ENCODE assay signal across 28 cellular contexts in the genomic region with DNA sequence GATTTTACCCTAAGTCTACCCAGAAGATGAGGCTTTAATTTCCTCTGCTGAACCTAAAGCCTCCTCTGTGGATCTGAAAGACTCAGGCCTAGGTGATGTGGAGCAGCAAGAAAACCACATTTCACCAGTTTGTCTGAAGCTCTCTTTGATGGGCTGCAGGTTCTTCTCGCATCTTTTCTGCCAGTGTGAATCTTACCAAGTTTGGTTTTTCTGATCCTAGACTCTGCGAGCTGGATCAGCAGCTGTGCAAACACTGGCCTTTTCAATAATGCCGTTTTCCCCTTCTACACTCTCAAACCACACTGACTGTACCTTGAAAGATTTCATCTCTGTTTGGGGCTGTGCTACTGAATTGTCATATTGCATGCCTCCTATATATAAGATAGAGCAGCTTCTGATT.
A peak's percentile ranks its signal among the peaks of the same experiment; 100 is the strongest.
DNase-seq lines count a peak whose midpoint lies in the region; ATAC-seq, FAIRE-seq and TF ChIP-seq lines count a peak whose summit lies in the region.
"Had no signal": no experiment of that assay in that cellular context is flagged by ENCODE, and none has a peak within 500 bp of the region (broad histone marks: within the 10 kb centered on the region; RNA-seq: fewer than 3 reads in every experiment).

No MANE protein-coding gene starts in this region.

- H3K4me1 Mint-ChIP-seq in naive thymus-derived CD4-positive, alpha-beta T cell: peaks cover 0 to 11% (median 10%) of the 10 kb centered on the region in 7 donors
- H3K4me1 Mint-ChIP-seq: endodermal cell, T-helper 17 cell had no signal

- H3K27me3 ChIP-seq in SK-N-SH (ENCODE audit: insufficient read depth): no peaks in the 10 kb centered on the region
- H3K27me3 ChIP-seq in naive thymus-derived CD4-positive, alpha-beta T cell (ENCODE audit: control insufficient read depth in 2 of 2, insufficient read depth in 2 of 2, low read length in 2 of 2): no peaks in the 10 kb centered on the region
- H3K27me3 ChIP-seq: esophagus squamous epithelium, gastroesophageal sphincter, right lobe of liver, SJSA1 had no signal

- no peak overlapping the region for H3K4me3 ChIP-seq in SK-N-SH (ENCODE audit: low read depth in 2 of 2, low read length in 1 of 2)
- H3K4me3 ChIP-seq in naive thymus-derived CD4-positive, alpha-beta T cell (ENCODE audit: low read length): no peak overlapping the region
- H3K4me3 ChIP-seq: BLaER1 treated with 17β-estradiol and CSF1 and Interleukin-3, amounts not matched to agents 10 nM and 100 nM; esophagus squamous epithelium; gastroesophageal sphincter; K562; right lobe of liver; SJSA1 had no signal

- H3K36me3 ChIP-seq in SK-N-SH (replicated peaks in 1 of 2; ENCODE audit: control insufficient read depth in 1 of 2, insufficient read depth in 2 of 2, low read length in 1 of 2): no peaks in the 10 kb centered on the region
- H3K36me3 ChIP-seq in naive thymus-derived CD4-positive, alpha-beta T cell (ENCODE audit: control insufficient read depth in 2 of 3, insufficient read depth in 3 of 3, low read length in 3 of 3): no peaks in the 10 kb centered on the region
- H3K36me3 ChIP-seq: BLaER1 treated with 17β-estradiol and CSF1 and Interleukin-3, amounts not matched to agents 10 nM and 100 nM; esophagus squamous epithelium; gastroesophageal sphincter; right lobe of liver; SJSA1 had no signal

- H3K9me3 ChIP-seq in SK-N-SH: no peaks in the 10 kb centered on the region
- H3K9me3 ChIP-seq in naive thymus-derived CD4-positive, alpha-beta T cell (ENCODE audit: control insufficient read depth in 2 of 3, low read length in 3 of 3): no peaks in the 10 kb centered on the region
- H3K9me3 ChIP-seq: esophagus squamous epithelium, gastroesophageal sphincter, right lobe of liver, SJSA1 had no signal

- H3K4me1 ChIP-seq in SK-N-SH (ENCODE audit: control insufficient read depth in 1 of 2, insufficient read depth in 2 of 2, low read depth in 1 of 2, low read length in 1 of 2): no peaks in the 10 kb centered on the region
- H3K4me1 ChIP-seq in naive thymus-derived CD4-positive, alpha-beta T cell (ENCODE audit: control insufficient read depth in 2 of 2, insufficient read depth in 2 of 2, low read length in 2 of 2): peaks cover 0 to 10% of the 10 kb centered on the region in 2 donors
- H3K4me1 ChIP-seq: esophagus squamous epithelium, gastroesophageal sphincter, right lobe of liver, SJSA1 had no signal

- H3K27me3 Mint-ChIP-seq in naive thymus-derived CD4-positive, alpha-beta T cell: no peaks in the 10 kb centered on the region
- H3K27me3 Mint-ChIP-seq: T-helper 17 cell had no signal

- intact Hi-C loops in naive thymus-derived CD4-positive, alpha-beta T cell (cut with micrococcal nuclease): no loop called here

- H3F3A ChIP-seq in SK-N-SH (replicated peaks; ENCODE audit: insufficient read depth): no peaks in the 10 kb centered on the region

- CTCF ChIA-PET in SK-N-SH (lab: Yijun Ruan, JAX): no interaction called here
- CTCF ChIA-PET in naive thymus-derived CD4-positive, alpha-beta T cell (lab: Charles Lee): interaction anchor here (0.6 kb wide), 1 partner anchor 125 kb away, joined by 3 read pairs; no protein-coding TSS in a partner anchor

- 81% methylated on average over 3 of the region's 3 CpGs for WGBS in SK-N-SH (ENCODE audit: low lambda C conversion rate)

- H3K27ac ChIP-seq in SK-N-SH (ENCODE audit: low read depth in 2 of 2, low read length in 1 of 2): no peak overlapping the region
- H3K27ac ChIP-seq in naive thymus-derived CD4-positive, alpha-beta T cell (ENCODE audit: low read depth, low read length): no peak overlapping the region
- H3K27ac ChIP-seq: BLaER1 treated with 17β-estradiol and CSF1 and Interleukin-3, amounts not matched to agents 10 nM and 100 nM; esophagus squamous epithelium; gastroesophageal sphincter; right lobe of liver; SJSA1 had no signal

- H3K36me3 Mint-ChIP-seq in naive thymus-derived CD4-positive, alpha-beta T cell: peaks cover 0 to 7% (median 0%) of the 10 kb centered on the region in 5 donors

- ATAC-seq in SK-N-SH treated with all-trans-retinoic acid at 6 μM for 48 hours: no peak
- peak; percentile 36 for ATAC-seq in naive thymus-derived CD4-positive, alpha-beta T cell
- ATAC-seq: gastroesophageal sphincter, K562, right lobe of liver, T-helper 17 cell had no signal

- H3K9me2 ChIP-seq in SK-N-SH: no peaks in the 10 kb centered on the region

- H2AFZ ChIP-seq in SK-N-SH (ENCODE audit: low read depth): peak overlapping the region; percentile 4; the same call in 1 of the 2 replicates

- no peak for TF ChIP-seq CTCF in SK-N-SH (IDR thresholded peaks at IDR 0.05)

- H3K4me3 Mint-ChIP-seq in naive thymus-derived CD4-positive, alpha-beta T cell: peak overlapping the region in 1 of 10 donors; percentile 19
- H3K4me3 Mint-ChIP-seq: endodermal cell, T-helper 17 cell had no signal

- DNase-seq in SK-N-SH (no peak), GM12891 (ENCODE audit: insufficient read length, low spot score) (no peak), NCI-H345 treated with DMSO at 0.1 percent for 48 hours (lab: John Stamatoyannopoulos, UW; ENCODE audit: unreplicated experiment) (peak; percentile 7), mucosa of gallbladder (ENCODE audit: low spot score) (no peak), NCI-H2081 treated with DMSO at 0.1 percent for 48 hours (lab: John Stamatoyannopoulos, UW) (no peak), NCI-H82 (lab: John Stamatoyannopoulos, UW) (no peak)
- DNase-seq in naive thymus-derived CD4-positive, alpha-beta T cell: peak in 4 of 9 donors; percentile 10 to 44 (median 33)
- DNase-seq: ACHN; activated CD4-positive, alpha-beta T cell treated with anti-CD3 and anti-CD28 coated beads, Interleukin-2, amount 50 U/mL, for 4 hours; activated gamma-delta T cell; cortex of kidney; endodermal cell; esophagus squamous epithelium; H7; hypothalamus; posterior cingulate gyrus; right lobe of liver; stimulated activated CD4-positive, alpha-beta T cell treated with anti-CD3 and anti-CD28 coated beads, Interleukin-15, amount 100 ng/mL, for 24 hours; stimulated activated CD8-positive, alpha-beta memory T cell treated with anti-CD3 and anti-CD28 coated beads, Interleukin-4, amount 100 ng/mL, for 48 hours; T-helper 17 cell had no signal

- peak; percentile 28 for FAIRE-seq in GM12891 (lab: Jason Lieb, UNC)
- FAIRE-seq: bronchial epithelial cell, D721Med, K562, urothelium cell line had no signal

- H4K20me1 ChIP-seq in SK-N-SH (ENCODE audit: insufficient read depth): no peaks in the 10 kb centered on the region
- H4K20me1 ChIP-seq: BLaER1 treated with 17β-estradiol and CSF1 and Interleukin-3, amounts not matched to agents 10 nM and 100 nM had no signal

- H3K79me2 ChIP-seq in SK-N-SH (ENCODE audit: insufficient read depth): no peaks in the 10 kb centered on the region

- no peak overlapping the region for H3K9ac ChIP-seq in SK-N-SH
- H3K9ac ChIP-seq: BLaER1 treated with 17β-estradiol and CSF1 and Interleukin-3, amounts not matched to agents 10 nM and 100 nM had no signal

- TF ChIP-seq POLR2A in GM12891 (IDR thresholded peaks at IDR 0.05; ENCODE audit: low read depth, low read length): no peak

- no peak overlapping the region for H3K4me2 ChIP-seq in SK-N-SH
- H3K4me2 ChIP-seq: BLaER1 treated with 17β-estradiol and CSF1 and Interleukin-3, amounts not matched to agents 10 nM and 100 nM had no signal

- peak overlapping the region in 3 of 9 donors; percentile 35 to 63 (median 44) for H3K27ac Mint-ChIP-seq in naive thymus-derived CD4-positive, alpha-beta T cell
- H3K27ac Mint-ChIP-seq: endodermal cell, T-helper 17 cell had no signal

- POLR2A ChIA-PET in SK-N-SH (lab: Yijun Ruan, JAX): no interaction called here
- POLR2A ChIA-PET in naive thymus-derived CD4-positive, alpha-beta T cell (lab: Charles Lee): no interaction called here

- H3K9me3 Mint-ChIP-seq in naive thymus-derived CD4-positive, alpha-beta T cell: peaks cover 0 to 8% (median 0%) of the 10 kb centered on the region in 11 donors

- TF ChIP-seq EP300 in SK-N-SH (IDR thresholded peaks at IDR 0.05; ENCODE audit: borderline replicate concordance in 1 of 2, low read depth in 1 of 2, low read length in 1 of 2): no peak

- no peak for TF ChIP-seq RAD21 in SK-N-SH (IDR thresholded peaks at IDR 0.05; ENCODE audit: low read length)

TF ChIP-seq in SK-N-SH, 30 proteins besides CTCF, POLR2A, EP300 and RAD21 (continues in another document):
- TF ChIP-seq GATA2 (CRISPR knock-in tag; IDR thresholded peaks at IDR 0.05) (no peak), TEAD4 (IDR thresholded peaks at IDR 0.05; ENCODE audit: borderline replicate concordance, insufficient read depth) (no peak), NRF1 (IDR thresholded peaks at IDR 0.05; ENCODE audit: low read depth, low read length) (no peak), FOSL2 (IDR thresholded peaks at IDR 0.05; ENCODE audit: borderline replicate concordance, low read depth) (no peak), YY1 (IDR thresholded peaks at IDR 0.05; ENCODE audit: low read depth) (no peak), JUND (IDR thresholded peaks at IDR 0.05) (no peak)

TF ChIP-seq in GM12891, 5 proteins besides CTCF, POLR2A, EP300 and RAD21:
- TF ChIP-seq POU2F2 (IDR thresholded peaks at IDR 0.05; ENCODE audit: low read depth, low read length) (no peak), TAF1 (IDR thresholded peaks at IDR 0.05; ENCODE audit: low read depth, low read length) (no peak), SPI1 (IDR thresholded peaks at IDR 0.05; ENCODE audit: low read depth, low read length) (no peak), POLR2AphosphoS5 (IDR thresholded peaks at IDR 0.05; ENCODE audit: low read depth, low read length) (no peak), PAX5 (IDR thresholded peaks at IDR 0.05; ENCODE audit: insufficient read depth, low read length, severe bottlenecking) (no peak)
